ENCODE assay signal across 2 cellular contexts in the genomic region with DNA sequence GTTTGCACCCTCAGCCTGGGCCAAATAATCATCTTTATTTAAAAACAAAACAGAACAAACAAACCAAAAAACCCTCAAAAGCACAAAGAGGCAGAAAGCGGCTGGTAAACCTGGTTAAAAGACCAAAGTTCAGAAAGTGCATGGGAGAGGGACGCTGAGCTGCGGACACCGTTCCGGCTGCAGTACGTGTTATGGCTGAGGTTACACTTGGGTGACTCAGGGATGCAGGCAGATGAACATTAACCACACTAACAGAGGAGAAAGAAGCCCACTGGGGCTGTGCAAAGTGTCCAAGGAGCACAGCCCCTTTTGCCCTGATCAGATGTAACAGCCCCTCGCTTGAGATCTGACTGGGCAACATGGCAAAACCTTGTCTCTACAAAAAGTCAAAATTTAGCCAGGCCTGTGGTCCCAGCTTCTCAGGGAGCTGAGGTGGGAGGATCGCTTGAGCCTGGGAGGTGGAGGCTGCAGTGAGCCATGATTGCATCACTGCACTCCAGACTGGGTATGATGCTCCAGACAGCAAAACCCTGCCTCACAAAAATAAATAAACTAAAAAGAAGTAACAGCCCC.
TF ChIP-seq lines count a peak whose summit lies in the region.

No MANE protein-coding gene starts in this region.

TF ChIP-seq in K562, 482 proteins besides CTCF, POLR2A, EP300 and RAD21 (continues in another document):
- TF ChIP-seq TCF3 (CRISPR knock-in tag; IDR thresholded peaks at IDR 0.05) (no peak), MGA (IDR thresholded peaks at IDR 0.05) (no peak), ZNF197 (CRISPR knock-in tag; IDR thresholded peaks at IDR 0.05; ENCODE audit: low read depth) (no peak), ZNF282 (CRISPR knock-in tag; IDR thresholded peaks at IDR 0.05) (no peak), SMARCA5 (IDR thresholded peaks at IDR 0.05) (no peak), CEBPB (tag; IDR thresholded peaks at IDR 0.05) (peak; percentile 26; the same call in 1 of the 2 replicates), ZFP30 (CRISPR knock-in tag; IDR thresholded peaks at IDR 0.05; ENCODE audit: borderline replicate concordance) (no peak), L3MBTL2 (IDR thresholded peaks at IDR 0.05) (no peak), ZNF175 (CRISPR knock-in tag; IDR thresholded peaks at IDR 0.05; ENCODE audit: low read depth) (no peak), RBM15 (IDR thresholded peaks at IDR 0.05; ENCODE audit: insufficient read depth, low read length) (no peak), ZNF143 (CRISPR knock-in tag; IDR thresholded peaks at IDR 0.05) (no peak), CEBPG (CRISPR knock-in tag; IDR thresholded peaks at IDR 0.05) (0 out of 2 replicates have a peak, but pooled peaks have one; percentile 23), CEBPG (tag; conservative IDR thresholded peaks at IDR 0.05 in 1 of 2, IDR thresholded peaks at IDR 0.05 in 1 of 2) (peak; percentile 57 to 70; a peak in 3 of 4 replicates)
- TF ChIP-seq, protein P1, sequence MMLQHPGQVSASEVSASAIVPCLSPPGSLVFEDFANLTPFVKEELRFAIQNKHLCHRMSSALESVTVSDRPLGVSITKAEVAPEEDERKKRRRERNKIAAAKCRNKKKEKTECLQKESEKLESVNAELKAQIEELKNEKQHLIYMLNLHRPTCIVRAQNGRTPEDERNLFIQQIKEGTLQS (IDR thresholded peaks at IDR 0.05): peak; percentile 69
- TF ChIP-seq, protein P1 (CRISPR knock-in tag; conservative IDR thresholded peaks at IDR 0.05): no peak

TF ChIP-seq in HepG2, 621 proteins besides CTCF, POLR2A, EP300 and RAD21 (continues in another document):
- TF ChIP-seq ZNF317 (CRISPR knock-in tag; IDR thresholded peaks at IDR 0.05): peak; percentile 74
- TF ChIP-seq HMGXB4 (CRISPR knock-in tag; IDR thresholded peaks at IDR 0.05; ENCODE audit: borderline replicate concordance in 1 of 2, low read depth in 1 of 2): peak in 1 of 2 experiments; percentile 33; a peak in 2 of 4 replicates
- peak; percentile 88 for TF ChIP-seq RARA (CRISPR knock-in tag; IDR thresholded peaks at IDR 0.05)
- no peak for TF ChIP-seq ATF7-NPFF (CRISPR knock-in tag; IDR thresholded peaks at IDR 0.05; ENCODE audit: low read depth)
- no peak for TF ChIP-seq ZNF121 (CRISPR knock-in tag; IDR thresholded peaks at IDR 0.05)
- TF ChIP-seq, protein P2, sequence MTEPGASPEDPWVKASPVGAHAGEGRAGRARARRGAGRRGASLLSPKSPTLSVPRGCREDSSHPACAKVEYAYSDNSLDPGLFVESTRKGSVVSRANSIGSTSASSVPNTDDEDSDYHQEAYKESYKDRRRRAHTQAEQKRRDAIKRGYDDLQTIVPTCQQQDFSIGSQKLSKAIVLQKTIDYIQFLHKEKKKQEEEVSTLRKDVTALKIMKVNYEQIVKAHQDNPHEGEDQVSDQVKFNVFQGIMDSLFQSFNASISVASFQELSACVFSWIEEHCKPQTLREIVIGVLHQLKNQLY (CRISPR knock-in tag; IDR thresholded peaks at IDR 0.05): peak; percentile 75; the same call in 1 of the 2 replicates
- TF ChIP-seq ELF4 (CRISPR knock-in tag; IDR thresholded peaks at IDR 0.05; ENCODE audit: borderline replicate concordance): no peak
- TF ChIP-seq KLF13 (CRISPR knock-in tag; IDR thresholded peaks at IDR 0.05): no peak
- TF ChIP-seq, protein P3, sequence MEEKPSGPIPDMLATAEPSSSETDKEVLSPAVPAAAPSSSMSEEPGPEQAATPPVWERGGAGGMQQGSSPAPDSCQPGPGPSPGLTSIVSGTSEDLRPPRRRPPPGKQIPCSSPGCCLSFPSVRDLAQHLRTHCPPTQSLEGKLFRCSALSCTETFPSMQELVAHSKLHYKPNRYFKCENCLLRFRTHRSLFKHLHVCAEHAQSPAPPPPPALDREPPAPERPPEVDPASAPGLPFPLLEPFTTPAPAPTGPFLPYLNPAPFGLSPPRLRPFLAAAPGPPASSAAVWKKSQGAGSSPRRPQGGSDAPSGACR (CRISPR knock-in tag; IDR thresholded peaks at IDR 0.05): no peak
- no peak for TF ChIP-seq ZC3H4 (CRISPR knock-in tag; IDR thresholded peaks at IDR 0.05; ENCODE audit: borderline replicate concordance)
- no peak for TF ChIP-seq FOXO4 (CRISPR knock-in tag; conservative IDR thresholded peaks at IDR 0.05)
- TF ChIP-seq HOXA5 (CRISPR knock-in tag; IDR thresholded peaks at IDR 0.05): peak; percentile 37; the same call in 1 of the 2 replicates
- no peak for TF ChIP-seq REL (CRISPR knock-in tag; conservative IDR thresholded peaks at IDR 0.05)
- TF ChIP-seq REST (IDR thresholded peaks at IDR 0.05; ENCODE audit: borderline replicate concordance in 1 of 2, low read depth in 1 of 2, low read length in 2 of 2): no peak
- 0 out of 2 replicates have a peak, but pooled peaks have one; percentile 31 for TF ChIP-seq NCOA2 (CRISPR knock-in tag; IDR thresholded peaks at IDR 0.05)
- no peak for TF ChIP-seq FOXC1 (CRISPR knock-in tag; IDR thresholded peaks at IDR 0.05; ENCODE audit: borderline replicate concordance)
- no peak for TF ChIP-seq ZNF124 (CRISPR knock-in tag; IDR thresholded peaks at IDR 0.05)
- no peak for TF ChIP-seq GFI1 (CRISPR knock-in tag; IDR thresholded peaks at IDR 0.05; ENCODE audit: borderline replicate concordance)
- TF ChIP-seq PTBP1 (IDR thresholded peaks at IDR 0.05; ENCODE audit: low read depth, low read length, poor library complexity, severe bottlenecking): no peak
- no peak for TF ChIP-seq ZNF75D (CRISPR knock-in tag; IDR thresholded peaks at IDR 0.05; ENCODE audit: borderline replicate concordance)
- peak; percentile 72 for TF ChIP-seq ARID5B (CRISPR knock-in tag; IDR thresholded peaks at IDR 0.05)
- TF ChIP-seq ELF1 (CRISPR knock-in tag; IDR thresholded peaks at IDR 0.05): no peak
- peak; percentile 54; the same call in 1 of the 2 replicates for TF ChIP-seq RCOR2 (CRISPR knock-in tag; IDR thresholded peaks at IDR 0.05)
- no peak; the same call in 1 of the 2 replicates for TF ChIP-seq NAIF1 (CRISPR knock-in tag; IDR thresholded peaks at IDR 0.05; ENCODE audit: borderline replicate concordance)
- TF ChIP-seq CREB1 (IDR thresholded peaks at IDR 0.05): no peak
- TF ChIP-seq CREB1 (CRISPR knock-in tag; IDR thresholded peaks at IDR 0.05): peak; percentile 66; the same call in 1 of the 2 replicates
- TF ChIP-seq STAG1 (CRISPR knock-in tag; IDR thresholded peaks at IDR 0.05): no peak
- no peak for TF ChIP-seq SNAPC4 (CRISPR knock-in tag; IDR thresholded peaks at IDR 0.05)
- TF ChIP-seq ZNF496 (CRISPR knock-in tag; IDR thresholded peaks at IDR 0.05; ENCODE audit: insufficient replicate concordance): no peak
- TF ChIP-seq TCF7L2 (IDR thresholded peaks at IDR 0.05; ENCODE audit: low read depth, low read length): no peak
- no peak for TF ChIP-seq ZNF546 (CRISPR knock-in tag; conservative IDR thresholded peaks at IDR 0.05)
